ENCODE assay signal across 9 cellular contexts in the genomic region with DNA sequence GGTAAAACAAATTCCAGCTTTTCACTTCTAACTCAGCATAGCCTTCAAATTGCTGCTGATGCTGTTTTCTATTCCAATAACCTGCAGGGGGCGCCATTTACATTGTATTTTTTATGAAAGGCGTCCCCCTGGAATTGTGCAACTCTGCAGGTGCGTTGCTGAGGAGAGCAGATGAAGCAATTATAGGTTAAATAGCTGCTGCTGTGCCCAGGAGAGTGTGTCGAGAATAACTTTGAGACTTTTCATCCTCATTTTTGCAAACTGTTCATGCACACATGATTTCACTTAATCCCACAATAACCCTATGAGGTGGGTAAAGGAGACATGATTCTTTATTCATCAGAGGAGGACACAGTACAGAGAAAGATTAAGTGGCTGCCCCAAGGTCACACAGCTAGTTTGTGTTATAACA.
DNase-seq lines count a peak whose midpoint lies in the region; ATAC-seq and TF ChIP-seq lines count a peak whose summit lies in the region.
"Had no signal": no experiment of that assay in that cellular context is flagged by ENCODE, and none has a peak within 500 bp of the region (broad histone marks: within the 10 kb centered on the region; RNA-seq: fewer than 3 reads in every experiment).

No MANE protein-coding gene starts in this region.

- H3K36me3 Mint-ChIP-seq in type B pancreatic cell = no peaks in the 10 kb centered on the region

- H3K27me3 Mint-ChIP-seq in type B pancreatic cell = no peaks in the 10 kb centered on the region
- H3K27me3 Mint-ChIP-seq: dendritic cell treated with granulocyte-macrophage colony-stimulating factor and Interleukin-4, amounts not matched to agents 40 ng/mL and 50 ng/mL, for 4 days had no signal

- intact Hi-C loops in PC-3 (cut with micrococcal nuclease) = loop anchor here (1.0 to 10.0 kb wide), 3 partner anchors 342 to 677 kb away; a partner anchor contains a TSS
- intact Hi-C loops in ovary (cut with DNase I) = loop anchor here in 1 of 4 donors (10.0 kb wide), 1 partner anchor 674 kb away; no protein-coding TSS in a partner anchor

- H3K4me1 ChIP-seq in Karpas-422 (ENCODE audit: low read length) (peaks cover 81% of the 10 kb centered on the region), PC-3 (ENCODE audit: insufficient read depth, low read length) (no peaks in the 10 kb centered on the region), ovary (ENCODE audit: insufficient read depth) (no peaks in the 10 kb centered on the region)

- DNase-seq in DMS114 treated with DMSO at 0.1 percent for 48 hours (lab: John Stamatoyannopoulos, UW; ENCODE audit: unreplicated experiment) (peak; percentile 52), Karpas-422 (peak; percentile 98), PC-3 (peak; percentile 86), fibroblast of the conjunctiva (ENCODE audit: low read depth) (peak; percentile 30), ovary (peak; percentile 33 to 52 (median 47)), type B pancreatic cell (ENCODE audit: extremely low spot score, unreplicated experiment) (no peak)
- DNase-seq in activated T-cell treated with anti-CD3 and anti-CD28 coated beads, Interleukin-2, amount 50 U/mL, for 48 hours = peak; percentile 72 to 78

- no peak for TF ChIP-seq POLR2A in ovary (IDR thresholded peaks at IDR 0.05)

- no peaks in the 10 kb centered on the region for H3F3A ChIP-seq in PC-3 (ENCODE audit: low read length, unreplicated experiment)

- H3K9me2 ChIP-seq in Karpas-422 (replicated peaks; ENCODE audit: insufficient read depth, low read length) = no peaks in the 10 kb centered on the region
- no peaks in the 10 kb centered on the region for H3K9me2 ChIP-seq in PC-3 (replicated peaks; ENCODE audit: low read length)

- H2AFZ ChIP-seq in Karpas-422 (ENCODE audit: low read length) (0 out of 2 replicates have a peak overlapping the region, but pooled peaks have one; percentile 15), PC-3 (ENCODE audit: low read length) (no peak overlapping the region)

- peak overlapping the region; percentile 67 for H3K4me2 ChIP-seq in Karpas-422 (ENCODE audit: low read depth, low read length, poor library complexity, severe bottlenecking)
- no peak overlapping the region for H3K4me2 ChIP-seq in PC-3 (ENCODE audit: low read length)

- H3K4me3 ChIP-seq in Karpas-422 (ENCODE audit: low read length) (peak overlapping the region; percentile 33; the same call in 1 of the 2 replicates), PC-3 (ENCODE audit: low read length) (no peak overlapping the region), ovary (no peak overlapping the region)

- no peak for TF ChIP-seq EP300 in ovary (IDR thresholded peaks at IDR 0.05)

- H3K4me1 Mint-ChIP-seq in type B pancreatic cell (ENCODE audit: unreplicated experiment) = peaks cover 39% of the 10 kb centered on the region

- ATAC-seq in GM21526 (IDR thresholded peaks at IDR 0.05; ENCODE audit: low FRiP score, unreplicated experiment) (peak; percentile 71), PC-3 (peak; percentile 69)

- no peaks in the 10 kb centered on the region for H3K27me3 ChIP-seq in Karpas-422 (ENCODE audit: low read length)
- no peaks in the 10 kb centered on the region for H3K27me3 ChIP-seq in PC-3 (ENCODE audit: low read length)
- no peaks in the 10 kb centered on the region for H3K27me3 ChIP-seq in ovary

- H3K4me3 Mint-ChIP-seq in type B pancreatic cell = peak overlapping the region; percentile 23
- H3K4me3 Mint-ChIP-seq: dendritic cell treated with granulocyte-macrophage colony-stimulating factor and Interleukin-4, amounts not matched to agents 40 ng/mL and 50 ng/mL, for 4 days had no signal

- TF ChIP-seq CTCF in PC-3 (conservative IDR thresholded peaks at IDR 0.05; ENCODE audit: low read depth, low read length) (peak; percentile 92), ovary (IDR thresholded peaks at IDR 0.05) (peak in 1 of 3 donors; percentile 56), type B pancreatic cell (conservative IDR thresholded peaks at IDR 0.05) (peak; percentile 92)

- POLR2A ChIA-PET in PC-3 (lab: Charles Lee; ENCODE audit: unreplicated experiment) = interaction anchor here (0.6 kb wide), 1 partner anchor 232 kb away, joined by 4 read pairs; no protein-coding TSS in a partner anchor

- CTCF ChIA-PET in PC-3 (lab: Charles Lee) = interaction anchor here (0.6 to 1.2 kb wide), 2 partner anchors 325 to 676 kb away, joined by 3 to 9 read pairs; no protein-coding TSS in a partner anchor

- no peaks in the 10 kb centered on the region for H3K9me3 Mint-ChIP-seq in type B pancreatic cell
- H3K9me3 Mint-ChIP-seq: dendritic cell treated with granulocyte-macrophage colony-stimulating factor and Interleukin-4, amounts not matched to agents 40 ng/mL and 50 ng/mL, for 4 days had no signal

- H4K20me1 ChIP-seq in Karpas-422 (ENCODE audit: insufficient read depth, low read depth, low read length) = no peaks in the 10 kb centered on the region
- no peaks in the 10 kb centered on the region for H4K20me1 ChIP-seq in PC-3 (ENCODE audit: low read length)

- WGBS in ovary, 3 donors = 0 to 1% (median 1%) methylated on average over 4 of the region's 4 CpGs

- no peaks in the 10 kb centered on the region for H3K9me3 ChIP-seq in Karpas-422 (ENCODE audit: low read length)
- H3K9me3 ChIP-seq in PC-3 (ENCODE audit: low read length) = no peaks in the 10 kb centered on the region
- H3K9me3 ChIP-seq in ovary = no peaks in the 10 kb centered on the region

- H3K27ac ChIP-seq in Karpas-422 (ENCODE audit: low read length) (peak overlapping the region; percentile 98), PC-3 (ENCODE audit: low read length) (no peak overlapping the region), ovary (no peak overlapping the region)

- H3K9ac ChIP-seq in Karpas-422 (ENCODE audit: low read length) (peak overlapping the region; percentile 68), PC-3 (ENCODE audit: low read length) (no peak overlapping the region)

- no peaks in the 10 kb centered on the region for H3K79me2 ChIP-seq in Karpas-422 (ENCODE audit: low read length)
- H3K79me2 ChIP-seq in PC-3 (ENCODE audit: low read length) = no peaks in the 10 kb centered on the region

- no TSS peak for BruUV-seq in PC-3 (replicated peaks; lab: Mats Ljungman, UMichigan)

- H3K36me3 ChIP-seq in Karpas-422 (ENCODE audit: insufficient read depth, low read length) (no peaks in the 10 kb centered on the region; the same call in 1 of the 2 replicates), PC-3 (ENCODE audit: low read depth, low read length) (no peaks in the 10 kb centered on the region), ovary (no peaks in the 10 kb centered on the region)

- no peak overlapping the region for H3K27ac Mint-ChIP-seq in type B pancreatic cell
- H3K27ac Mint-ChIP-seq: dendritic cell treated with granulocyte-macrophage colony-stimulating factor and Interleukin-4, amounts not matched to agents 40 ng/mL and 50 ng/mL, for 4 days had no signal
